In the genomic region with DNA sequence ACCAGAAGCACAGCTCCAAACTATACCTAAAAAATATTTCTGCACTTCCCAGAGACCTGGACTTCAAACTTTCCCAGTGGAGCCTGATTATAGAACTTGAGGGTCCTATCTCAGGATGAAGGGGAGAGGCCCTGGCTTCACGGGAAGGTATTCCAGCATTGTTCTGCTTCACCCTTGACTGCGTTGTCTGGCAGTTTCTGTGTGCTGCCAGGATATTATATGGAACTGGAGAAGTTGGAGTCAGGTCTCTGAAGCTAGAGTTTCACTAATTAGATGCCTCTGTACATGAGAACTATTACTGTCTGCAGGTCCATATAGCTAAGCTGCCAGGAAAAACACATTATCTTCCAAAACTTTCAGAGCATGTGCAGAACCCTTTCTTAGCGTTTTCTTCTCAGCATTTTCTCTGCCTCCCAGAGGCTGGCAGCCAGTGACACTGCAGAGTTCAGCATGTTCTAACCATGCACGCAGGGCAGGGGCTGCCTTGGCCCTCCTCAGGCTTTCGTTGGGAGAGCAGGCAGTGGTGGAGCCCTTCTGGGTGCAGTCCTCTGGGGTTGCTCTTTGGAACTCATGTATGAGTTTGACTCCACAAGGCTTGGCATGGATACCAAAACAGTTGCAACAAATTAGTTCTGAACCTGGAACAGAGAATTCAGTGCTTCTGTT, we compare ENCODE assay signal across 25 cellular contexts.
DNase-seq lines count a peak whose midpoint lies in the region; FAIRE-seq and TF ChIP-seq lines count a peak whose summit lies in the region.
"Had no signal": no experiment of that assay in that cellular context is flagged by ENCODE, and none has a peak within 500 bp of the region (broad histone marks: within the 10 kb centered on the region; RNA-seq: fewer than 3 reads in every experiment).

No MANE protein-coding gene starts in this region.

- H3K36me3 Mint-ChIP-seq in osteocyte (ENCODE audit: unreplicated experiment), result peaks cover 53% of the 10 kb centered on the region
- no peaks in the 10 kb centered on the region for H3K36me3 Mint-ChIP-seq in activated CD4-positive, alpha-beta T cell treated with anti-CD3 and anti-CD28 coated beads, Interleukin-2, amount 10 ng/mL, durations not matched to agents 7 days and 5 days (ENCODE audit: low read depth)
- H3K36me3 Mint-ChIP-seq: natural killer cell had no signal

- H3K9ac ChIP-seq in adipocyte (ENCODE audit: low read length), result no peak overlapping the region

- peak overlapping the region; percentile 6 for H3K27ac Mint-ChIP-seq in osteocyte (ENCODE audit: unreplicated experiment)
- no peak overlapping the region for H3K27ac Mint-ChIP-seq in activated CD4-positive, alpha-beta T cell treated with anti-CD3 and anti-CD28 coated beads, Interleukin-2, amount 10 ng/mL, durations not matched to agents 7 days and 5 days
- H3K27ac Mint-ChIP-seq: activated T-cell treated with anti-CD3 and anti-CD28 coated beads, Interleukin-2, amount 50 U/mL, for 24 hours; mesothelial cell of epicardium; stimulated activated naive CD8-positive, alpha-beta T cell treated with anti-CD3 and anti-CD28 coated beads, Interleukin-15, amount 100 ng/mL, for 72 hours had no signal

- no peaks in the 10 kb centered on the region for H3K9me3 Mint-ChIP-seq in osteocyte (ENCODE audit: unreplicated experiment)
- H3K9me3 Mint-ChIP-seq in activated CD4-positive, alpha-beta T cell treated with anti-CD3 and anti-CD28 coated beads, Interleukin-2, amount 10 ng/mL, durations not matched to agents 7 days and 5 days, result no peaks in the 10 kb centered on the region
- H3K9me3 Mint-ChIP-seq: activated T-cell treated with anti-CD3 and anti-CD28 coated beads, Interleukin-2, amount 50 U/mL, for 24 hours; mesothelial cell of epicardium; natural killer cell; stimulated activated naive CD8-positive, alpha-beta T cell treated with anti-CD3 and anti-CD28 coated beads, Interleukin-15, amount 100 ng/mL, for 72 hours had no signal

- H3K4me1 Mint-ChIP-seq in osteocyte (ENCODE audit: unreplicated experiment), result peaks cover 28% of the 10 kb centered on the region
- H3K4me1 Mint-ChIP-seq in activated CD4-positive, alpha-beta T cell treated with anti-CD3 and anti-CD28 coated beads, Interleukin-2, amount 10 ng/mL, durations not matched to agents 7 days and 5 days, result peaks cover 16% of the 10 kb centered on the region

- H3K27ac ChIP-seq in AG04450 (ENCODE audit: low read depth, low read length), result peak overlapping the region; percentile 11
- H3K27ac ChIP-seq: A549, spleen had no signal

- no peaks in the 10 kb centered on the region for H3K27me3 Mint-ChIP-seq in osteocyte (ENCODE audit: unreplicated experiment)
- H3K27me3 Mint-ChIP-seq in activated CD4-positive, alpha-beta T cell treated with anti-CD3 and anti-CD28 coated beads, Interleukin-2, amount 10 ng/mL, durations not matched to agents 7 days and 5 days, result peaks cover 2% of the 10 kb centered on the region
- H3K27me3 Mint-ChIP-seq: activated T-cell treated with anti-CD3 and anti-CD28 coated beads, Interleukin-2, amount 50 U/mL, for 24 hours had no signal

- peaks cover 87% of the 10 kb centered on the region for H3K36me3 ChIP-seq in adipocyte (ENCODE audit: control insufficient read depth, insufficient read depth, low read length, severe bottlenecking)

- TF ChIP-seq CTCF in AG04450 (IDR thresholded peaks at IDR 0.05; ENCODE audit: low read depth, low read length) (no peak), osteocyte (IDR thresholded peaks at IDR 0.05) (no peak)

- no peaks in the 10 kb centered on the region; the same call in 1 of the 2 replicates for H3K9me3 ChIP-seq in AG04450 (ENCODE audit: control insufficient read depth, insufficient read depth, low read length)
- H3K9me3 ChIP-seq in adipocyte (ENCODE audit: control insufficient read depth, low read length), result no peaks in the 10 kb centered on the region
- H3K9me3 ChIP-seq: A549, spleen had no signal

- CTCF ChIA-PET in AG04450 (lab: Charles Lee), result interaction anchor here (1.4 kb wide), 1 partner anchor 251 kb away, joined by 3 read pairs; no protein-coding TSS in a partner anchor
- CTCF ChIA-PET in activated CD4-positive, alpha-beta T cell treated with anti-CD3 and anti-CD28 coated beads, Interleukin-2, amount 10 ng/mL, durations not matched to agents 7 days and 5 days (lab: Charles Lee), result interaction anchor here (0.6 to 1.7 kb wide), 3 partner anchors 9 to 153 kb away, joined by 4 to 6 read pairs (median 6); no protein-coding TSS in a partner anchor

- FAIRE-seq in RCC 7860 (lab: Jason Lieb, UNC), result no peak
- FAIRE-seq: A549, frontal cortex, HTR-8/SVneo had no signal

- no peak overlapping the region for H3K4me3 ChIP-seq in AG04450 (ENCODE audit: low read depth, low read length)
- no peak overlapping the region for H3K4me3 ChIP-seq in adipocyte (ENCODE audit: low read length)
- H3K4me3 ChIP-seq: A549, spleen had no signal

- H3K4me3 Mint-ChIP-seq in osteocyte (ENCODE audit: unreplicated experiment), result no peak overlapping the region
- H3K4me3 Mint-ChIP-seq in activated CD4-positive, alpha-beta T cell treated with anti-CD3 and anti-CD28 coated beads, Interleukin-2, amount 10 ng/mL, durations not matched to agents 7 days and 5 days, result no peak overlapping the region
- H3K4me3 Mint-ChIP-seq: activated T-cell treated with anti-CD3 and anti-CD28 coated beads, Interleukin-2, amount 50 U/mL, for 24 hours; mesothelial cell of epicardium; natural killer cell; stimulated activated naive CD8-positive, alpha-beta T cell treated with anti-CD3 and anti-CD28 coated beads, Interleukin-15, amount 100 ng/mL, for 72 hours had no signal

- H3K27me3 ChIP-seq in AG04450 (ENCODE audit: control insufficient read depth, insufficient read depth, low read length), result no peaks in the 10 kb centered on the region
- no peaks in the 10 kb centered on the region for H3K27me3 ChIP-seq in adipocyte (replicated peaks; ENCODE audit: control insufficient read depth, insufficient read depth, low read length)
- H3K27me3 ChIP-seq: spleen had no signal

- H3K4me1 ChIP-seq in adipocyte (ENCODE audit: control insufficient read depth, insufficient read depth, low read length), result peaks cover 24% of the 10 kb centered on the region

- POLR2A ChIA-PET in AG04450 (lab: Yijun Ruan, JAX), result no interaction called here
- POLR2A ChIA-PET in activated CD4-positive, alpha-beta T cell treated with anti-CD3 and anti-CD28 coated beads, Interleukin-2, amount 10 ng/mL, durations not matched to agents 7 days and 5 days (lab: Charles Lee), result no interaction called here

- DNase-seq in AG04450 (ENCODE audit: low read depth, low spot score), result no peak
- peak; percentile 40 for DNase-seq in adipocyte (ENCODE audit: low read depth)
- DNase-seq in fibroblast of peridontal ligament (ENCODE audit: extremely low read depth), result peak; percentile 47
- peak; percentile 74 for DNase-seq in osteocyte (ENCODE audit: extremely low spot score, unreplicated experiment)
- no peak for DNase-seq in RCC 7860 (ENCODE audit: low spot score)
- no peak for DNase-seq in activated CD4-positive, alpha-beta T cell treated with anti-CD3 and anti-CD28 coated beads, Interleukin-2, amount 10 ng/mL, durations not matched to agents 7 days and 5 days
- no peak for DNase-seq in cerebellum (ENCODE audit: low spot score)
- no peak for DNase-seq in Ammon's horn (ENCODE audit: low spot score)
- DNase-seq: activated naive CD4-positive, alpha-beta T cell treated with anti-CD3 and anti-CD28 coated beads, Interleukin-2, amount 50 U/mL, for 16 hours; activated T-cell treated with anti-CD3 and anti-CD28 coated beads, Interleukin-2, amount 50 U/mL, for 24 hours; C1 segment of cervical spinal cord; H7; natural killer cell; NCI-H1105 treated with DMSO at 0.1 percent for 48 hours; NCI-H2107; NCI-H524; posterior cingulate gyrus; spleen; stimulated activated CD4-positive, alpha-beta T cell treated with anti-CD3 and anti-CD28 coated beads, Interleukin-4, amount 100 ng/mL, for 24 hours; stimulated activated naive CD8-positive, alpha-beta T cell treated with anti-CD3 and anti-CD28 coated beads, Interleukin-15, amount 100 ng/mL, for 72 hours; T1000 had no signal

Comparison
In these comparisons a context has a peak if more than half of its experiments do, and no peak if none do; other contexts are left out.
1. DNase-seq: peak in adipocyte (single experiment), fibroblast of peridontal ligament (single experiment) and osteocyte (single experiment); none in AG04450 (single experiment), RCC 7860 (single experiment), activated CD4-positive, alpha-beta T cell treated with anti-CD3 and anti-CD28 coated beads, Interleukin-2, amount 10 ng/mL, durations not matched to agents 7 days and 5 days (single experiment), cerebellum (single experiment) and Ammon's horn (single experiment).